Comparison of ENCODE assay signal across 8 cellular contexts in genomic region chr10:50937230-50937907, GRCh38. TPM values are rescaled to one million over a fixed set of nuclear protein-coding genes. Genes with fewer than 3 reads are reported as not detected.
DNase-seq lines count a peak whose midpoint lies in the region; ATAC-seq, FAIRE-seq and TF ChIP-seq lines count a peak whose summit lies in the region.

No MANE protein-coding gene starts in this region.

- peaks cover 6 to 16% of the 10 kb centered on the region in 2 experiments for H3K27me3 ChIP-seq in endothelial cell of umbilical vein (ENCODE audit: control insufficient read depth in 2 of 2, insufficient read depth in 2 of 2, low read length in 2 of 2)

- no TSS peak for BruUV-seq in endothelial cell of umbilical vein (replicated peaks; lab: Mats Ljungman, UMichigan)

- intact Hi-C loops in endothelial cell of umbilical vein (cut with micrococcal nuclease) = no loop called here

- H3K27me3 Mint-ChIP-seq in neural crest cell (ENCODE audit: low read depth) = peaks cover 36% of the 10 kb centered on the region

- POLR2A ChIA-PET in endothelial cell of umbilical vein (lab: Charles Lee) = no interaction called here

- no peaks in the 10 kb centered on the region for H3K9me3 ChIP-seq in endothelial cell of umbilical vein (replicated peaks; ENCODE audit: control insufficient read depth, insufficient read depth, low read length)

- dilution Hi-C loops in endothelial cell of umbilical vein (cut with MboI; ENCODE audit: extremely low pct_ligation_motif_present, low sequenced_read_pairs) = no loop called here

- H3K4me2 ChIP-seq in endothelial cell of umbilical vein (ENCODE audit: insufficient read depth, low read length) = no peak overlapping the region

- no peak overlapping the region for H3K27ac Mint-ChIP-seq in neural crest cell (ENCODE audit: unreplicated experiment)

- no peak overlapping the region for H2AFZ ChIP-seq in endothelial cell of umbilical vein (ENCODE audit: low read depth, low read length)

- ATAC-seq in GM18502 (IDR thresholded peaks at IDR 0.05; ENCODE audit: poor library complexity, unreplicated experiment) (no peak), GM18907 (IDR thresholded peaks at IDR 0.05; ENCODE audit: unreplicated experiment) (no peak)

- no peaks in the 10 kb centered on the region for H4K20me1 ChIP-seq in endothelial cell of umbilical vein (replicated peaks; ENCODE audit: control insufficient read depth, extremely low read depth, insufficient read depth, low read length)

- H3K36me3 Mint-ChIP-seq in neural crest cell (ENCODE audit: low read depth) = no peaks in the 10 kb centered on the region

- no peaks in the 10 kb centered on the region for H3K4me1 ChIP-seq in endothelial cell of umbilical vein (ENCODE audit: control insufficient read depth, extremely low read depth, insufficient read depth, low read length)

- no peak overlapping the region for H3K9ac ChIP-seq in endothelial cell of umbilical vein (replicated peaks; ENCODE audit: extremely low read depth, insufficient read depth, low read length)

- H3K4me3 ChIP-seq in endothelial cell of umbilical vein (replicated peaks in 1 of 3; ENCODE audit: insufficient read depth in 1 of 3, low read depth in 1 of 3, low read length in 3 of 3) = no peak overlapping the region

- no peak overlapping the region for H3K4me3 Mint-ChIP-seq in neural crest cell

- peak; percentile 77 for FAIRE-seq in endothelial cell of umbilical vein (lab: Jason Lieb, UNC)

- CTCF ChIA-PET in endothelial cell of umbilical vein (lab: Charles Lee) = no interaction called here

- peak; percentile 63 for DNase-seq in GM03348 (ENCODE audit: low spot score)
- DNase-seq in NCI-H2227 (lab: John Stamatoyannopoulos, UW; ENCODE audit: unreplicated experiment) = peak; percentile 6
- DNase-seq in endothelial cell of umbilical vein (ENCODE audit: low read depth, low spot score) = peak; percentile 43
- DNase-seq in neural crest cell (ENCODE audit: low read depth, low spot score) = no peak
- no peak for DNase-seq in NCI-H146 (lab: John Stamatoyannopoulos, UW)
- DNase-seq in stimulated activated CD4-positive, alpha-beta T cell treated with anti-CD3 and anti-CD28 coated beads, Interleukin-1b, Interleukin-23, amount 100 ng/mL, for 48 hours = no peak

- no peaks in the 10 kb centered on the region for H3K79me2 ChIP-seq in endothelial cell of umbilical vein (ENCODE audit: control insufficient read depth, insufficient read depth, low read length)

- no peaks in the 10 kb centered on the region for H3K9me3 Mint-ChIP-seq in neural crest cell

- no peaks in the 10 kb centered on the region for H3K4me1 Mint-ChIP-seq in neural crest cell

- H3K27ac ChIP-seq in endothelial cell of umbilical vein (ENCODE audit: insufficient read depth, low read depth, low read length) = no peak overlapping the region

- no peaks in the 10 kb centered on the region for H3K9me1 ChIP-seq in endothelial cell of umbilical vein (replicated peaks; ENCODE audit: control insufficient read depth, extremely low read depth, insufficient read depth, low read length)

- H3K36me3 ChIP-seq in endothelial cell of umbilical vein (ENCODE audit: control insufficient read depth in 2 of 2, extremely low read depth in 1 of 2, insufficient read depth in 2 of 2, low read length in 2 of 2) = no peaks in the 10 kb centered on the region

- no peak for TF ChIP-seq POLR2A in endothelial cell of umbilical vein (IDR thresholded peaks at IDR 0.05; ENCODE audit: low read depth, low read length)

- TF ChIP-seq CTCF in endothelial cell of umbilical vein (IDR thresholded peaks at IDR 0.05; ENCODE audit: extremely low read depth in 1 of 2, insufficient read depth in 1 of 2, low read depth in 1 of 2, low read length in 2 of 2) (peak; percentile 21 to 40), neural crest cell (conservative IDR thresholded peaks at IDR 0.05) (peak; percentile 68)

TF ChIP-seq in endothelial cell of umbilical vein, 7 proteins besides CTCF, POLR2A, EP300 and RAD21:
- TF ChIP-seq EZH2 (IDR thresholded peaks at IDR 0.05; ENCODE audit: borderline replicate concordance, low read depth, low read length, severe bottlenecking) (no peak), MYC (IDR thresholded peaks at IDR 0.05; ENCODE audit: low read depth, low read length) (no peak), MAX (IDR thresholded peaks at IDR 0.05; ENCODE audit: insufficient read depth, insufficient read length) (no peak), JUN (IDR thresholded peaks at IDR 0.05; ENCODE audit: borderline replicate concordance, insufficient read depth, insufficient read length, low read depth) (no peak), GATA2 (IDR thresholded peaks at IDR 0.05; ENCODE audit: insufficient read depth, insufficient read length, low read depth, low read length) (no peak), FOS (IDR thresholded peaks at IDR 0.05; ENCODE audit: borderline replicate concordance, insufficient read depth, low read length) (no peak), POLR2AphosphoS5 (IDR thresholded peaks at IDR 0.05; ENCODE audit: insufficient read depth, low read depth, low read length) (no peak)
TF ChIP-seq in endothelial cell of umbilical vein: peak in this region for 0.

RNA-seq across cellular contexts. Expression of gene A1CF, which starts 51.9 kb away (rescaled TPM):
- not detected in 2 replicates for total RNA-seq in endothelial cell of umbilical vein
- not detected in 2 replicates for polyA plus RNA-seq in endothelial cell of umbilical vein
- polyA plus RNA-seq in endothelial cell of umbilical vein (2011; cell fraction: cytosol; rRNA removed) = not detected in 2 replicates
- polyA plus RNA-seq in endothelial cell of umbilical vein (2011; cell fraction: nucleus; rRNA removed) = not detected in 2 replicates
- not detected in 2 replicates for polyA plus RNA-seq in endothelial cell of umbilical vein (2012)
- polyA minus RNA-seq in endothelial cell of umbilical vein = not detected in 2 replicates
- polyA minus RNA-seq in endothelial cell of umbilical vein (2011; cell fraction: cytosol; rRNA and poly(A)+ RNA removed) = not detected
- polyA minus RNA-seq in endothelial cell of umbilical vein (2011; cell fraction: nucleus; rRNA and poly(A)+ RNA removed) = not detected in 2 replicates
- not detected in 2 replicates for total RNA-seq in neural crest cell

Comparison
In these comparisons a context has a peak if more than half of its experiments do, and no peak if none do; other contexts are left out.
1. DNase-seq: peak in GM03348 (single experiment), NCI-H2227 (single experiment) and endothelial cell of umbilical vein (single experiment); none in neural crest cell (single experiment), NCI-H146 (single experiment) and stimulated activated CD4-positive, alpha-beta T cell treated with anti-CD3 and anti-CD28 coated beads, Interleukin-1b, Interleukin-23, amount 100 ng/mL, for 48 hours (single experiment).